8 cellular contexts compared by ENCODE assay signal in genomic region chr2:10278029-10278762, GRCh38. TPM values are rescaled to one million over a fixed set of nuclear protein-coding genes. Genes with fewer than 3 reads are reported as not detected.
A peak's percentile ranks its signal among the peaks of the same experiment; 100 is the strongest.
DNase-seq lines count a peak whose midpoint lies in the region; ATAC-seq and TF ChIP-seq lines count a peak whose summit lies in the region.

No MANE protein-coding gene starts in this region.

- H3K27me3 ChIP-seq in Loucy (ENCODE audit: insufficient read depth, low read length, poor library complexity, severe bottlenecking) (no peaks in the 10 kb centered on the region), muscle layer of duodenum (ENCODE audit: low read depth, low read length) (no peaks in the 10 kb centered on the region)
- no peaks in the 10 kb centered on the region for H3K27me3 ChIP-seq in effector memory CD4-positive, alpha-beta T cell (replicated peaks; ENCODE audit: control insufficient read depth, insufficient read depth, low read length, poor library complexity, severe bottlenecking)

- no peak overlapping the region for H3K4me3 Mint-ChIP-seq in MCF 10A (ENCODE audit: unreplicated experiment)

- H3K27ac ChIP-seq in muscle layer of duodenum (ENCODE audit: low read length), result peak overlapping the region; percentile 30
- no peak overlapping the region for H3K27ac ChIP-seq in effector memory CD4-positive, alpha-beta T cell (ENCODE audit: insufficient read depth, low read length, poor library complexity, severe bottlenecking)

- H3K4me1 Mint-ChIP-seq in MCF 10A (ENCODE audit: insufficient read depth, unreplicated experiment), result peaks cover 31% of the 10 kb centered on the region

- no peak overlapping the region for H3K4me3 ChIP-seq in Loucy (ENCODE audit: low read length, poor library complexity, severe bottlenecking)
- H3K4me3 ChIP-seq in muscle layer of duodenum (ENCODE audit: low read depth in 1 of 2, low read length in 2 of 2), result no peak overlapping the region
- H3K4me3 ChIP-seq in effector memory CD4-positive, alpha-beta T cell (ENCODE audit: insufficient read depth, low read depth, low read length, poor library complexity, severe bottlenecking), result no peak overlapping the region

- no peak overlapping the region for H3K9ac ChIP-seq in Loucy (ENCODE audit: low read depth, low read length, poor library complexity, severe bottlenecking)

- no peaks in the 10 kb centered on the region for H3K79me2 ChIP-seq in Loucy (ENCODE audit: insufficient read depth, low read length)

- TF ChIP-seq CTCF in Loucy (conservative IDR thresholded peaks at IDR 0.05; ENCODE audit: low read length) (no peak), MCF 10A (IDR thresholded peaks at IDR 0.05; ENCODE audit: unreplicated experiment) (no peak)

- H3K9me3 Mint-ChIP-seq in MCF 10A (ENCODE audit: unreplicated experiment), result no peaks in the 10 kb centered on the region

- no TSS peak for BruUV-seq in MCF 10A (replicated peaks; lab: Mats Ljungman, UMichigan)

- peaks cover 7% of the 10 kb centered on the region for H3K36me3 Mint-ChIP-seq in MCF 10A (ENCODE audit: insufficient read depth, unreplicated experiment)

- peak overlapping the region; percentile 57 for H3K27ac Mint-ChIP-seq in MCF 10A (ENCODE audit: low read depth, unreplicated experiment)

- H3K9me2 ChIP-seq in Loucy (replicated peaks; ENCODE audit: low read depth, low read length), result no peaks in the 10 kb centered on the region

- POLR2A ChIA-PET in MCF 10A (lab: Yijun Ruan, JAX), result no interaction called here

- no peaks in the 10 kb centered on the region for H3K27me3 Mint-ChIP-seq in MCF 10A (ENCODE audit: insufficient read depth, unreplicated experiment)

- no peaks in the 10 kb centered on the region for H3K9me3 ChIP-seq in Loucy (ENCODE audit: insufficient read depth, low read depth, low read length)
- H3K9me3 ChIP-seq in muscle layer of duodenum (ENCODE audit: control insufficient read depth in 1 of 2, low read length in 2 of 2), result no peaks in the 10 kb centered on the region
- H3K9me3 ChIP-seq in effector memory CD4-positive, alpha-beta T cell (ENCODE audit: control insufficient read depth, low read length), result no peaks in the 10 kb centered on the region

- H3K36me3 ChIP-seq in Loucy (ENCODE audit: insufficient read depth, low read length) (no peaks in the 10 kb centered on the region), muscle layer of duodenum (ENCODE audit: control insufficient read depth in 1 of 2, insufficient read depth in 2 of 2, low read length in 2 of 2) (no peaks in the 10 kb centered on the region)
- H3K36me3 ChIP-seq in effector memory CD4-positive, alpha-beta T cell (ENCODE audit: control insufficient read depth, insufficient read depth, low read length), result no peaks in the 10 kb centered on the region

- H3K4me1 ChIP-seq in Loucy (ENCODE audit: insufficient read depth, low read length, poor library complexity, severe bottlenecking) (peaks cover 10% of the 10 kb centered on the region), muscle layer of duodenum (ENCODE audit: control insufficient read depth in 1 of 2, insufficient read depth in 2 of 2, low read length in 2 of 2) (peaks cover 4 to 6% of the 10 kb centered on the region in 2 donors)
- peaks cover 3% of the 10 kb centered on the region for H3K4me1 ChIP-seq in effector memory CD4-positive, alpha-beta T cell (ENCODE audit: control insufficient read depth, insufficient read depth, low read length, poor library complexity, severe bottlenecking)

- DNase-seq in AG08395 (ENCODE audit: low spot score), result peak; percentile 88
- peak; percentile 81 for DNase-seq in MCF 10A (ENCODE audit: unreplicated experiment)
- DNase-seq in activated effector memory CD4-positive, alpha-beta T cell treated with Interleukin-2 at 50 U/mL for 16 hours, result no peak
- DNase-seq in NCI-H1048 (lab: John Stamatoyannopoulos, UW), result no peak
- DNase-seq in effector memory CD4-positive, alpha-beta T cell, result no peak

- H4K20me1 ChIP-seq in Loucy (ENCODE audit: insufficient read depth, low read length, poor library complexity, severe bottlenecking), result no peaks in the 10 kb centered on the region

- no peak overlapping the region for H3K4me2 ChIP-seq in Loucy (ENCODE audit: low read depth, low read length, poor library complexity, severe bottlenecking)

- intact Hi-C loops in MCF 10A (cut with micrococcal nuclease), result no loop called here

- CTCF ChIA-PET in MCF 10A (lab: Yijun Ruan, JAX), result interaction anchor here (0.6 kb wide), 2 partner anchors 11 to 19 kb away, joined by 4 to 5 read pairs; no protein-coding TSS in a partner anchor

- H2AFZ ChIP-seq in Loucy (ENCODE audit: low read length), result 0 out of 2 replicates have a peak overlapping the region, but pooled peaks have one; percentile 43

- no peak for ATAC-seq in HG03039 (IDR thresholded peaks at IDR 0.05; ENCODE audit: unreplicated experiment)

- no peaks in the 10 kb centered on the region for H3F3A ChIP-seq in Loucy (ENCODE audit: low read depth)

RNA-seq across cellular contexts. Expression of gene HPCAL1, which starts 24.5 kb away (rescaled TPM):
- 136 and 144 TPM in 2 replicates for total RNA-seq in MCF 10A (2022)

Comparison
In these comparisons a context has a peak if more than half of its experiments do, and no peak if none do; other contexts are left out.
1. DNase-seq: peak in AG08395 (single experiment) and MCF 10A (single experiment); none in activated effector memory CD4-positive, alpha-beta T cell treated with Interleukin-2 at 50 U/mL for 16 hours (single experiment), NCI-H1048 (single experiment) and effector memory CD4-positive, alpha-beta T cell (0 of 3).